ENCODE assay signal across 1 cellular context in the genomic region with DNA sequence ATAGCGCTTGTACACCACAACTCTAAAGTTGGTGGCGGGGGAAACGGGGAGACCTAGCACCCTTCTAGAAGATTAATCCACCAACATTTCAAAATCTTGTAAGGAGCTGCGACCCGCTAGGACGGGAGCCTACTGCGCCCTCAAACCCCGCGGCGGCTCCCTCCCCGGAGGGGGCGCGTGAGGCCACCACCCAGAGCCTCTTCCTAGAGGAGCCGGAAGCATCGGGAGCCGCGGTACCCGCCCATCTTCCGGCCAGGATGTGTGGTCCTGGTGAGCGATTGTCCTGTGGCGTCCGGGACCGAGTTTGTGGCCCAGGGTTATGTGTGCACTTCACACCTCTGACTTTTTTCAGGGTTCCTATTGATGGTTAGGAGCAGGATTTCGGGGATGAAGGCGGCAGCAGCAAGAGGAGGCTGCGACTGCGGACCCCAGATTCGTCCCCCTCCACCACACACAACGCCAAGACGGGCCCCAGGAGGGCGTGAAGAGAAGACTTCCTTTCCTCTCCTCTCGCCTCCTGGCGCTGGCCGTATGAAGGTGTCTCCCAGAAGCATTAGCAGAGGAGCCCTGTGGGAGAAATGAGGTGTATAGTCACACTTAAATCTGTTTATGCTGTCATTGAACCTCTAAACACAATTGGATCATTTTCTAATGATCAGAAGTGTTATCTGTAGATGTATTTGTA.
TF ChIP-seq lines count a peak whose summit lies in the region.

No MANE protein-coding gene starts in this region.

TF ChIP-seq in K562, 482 proteins besides CTCF, POLR2A, EP300 and RAD21:
- no peak for TF ChIP-seq HIVEP1 (CRISPR knock-in tag; IDR thresholded peaks at IDR 0.05)
- TF ChIP-seq, protein P1, sequence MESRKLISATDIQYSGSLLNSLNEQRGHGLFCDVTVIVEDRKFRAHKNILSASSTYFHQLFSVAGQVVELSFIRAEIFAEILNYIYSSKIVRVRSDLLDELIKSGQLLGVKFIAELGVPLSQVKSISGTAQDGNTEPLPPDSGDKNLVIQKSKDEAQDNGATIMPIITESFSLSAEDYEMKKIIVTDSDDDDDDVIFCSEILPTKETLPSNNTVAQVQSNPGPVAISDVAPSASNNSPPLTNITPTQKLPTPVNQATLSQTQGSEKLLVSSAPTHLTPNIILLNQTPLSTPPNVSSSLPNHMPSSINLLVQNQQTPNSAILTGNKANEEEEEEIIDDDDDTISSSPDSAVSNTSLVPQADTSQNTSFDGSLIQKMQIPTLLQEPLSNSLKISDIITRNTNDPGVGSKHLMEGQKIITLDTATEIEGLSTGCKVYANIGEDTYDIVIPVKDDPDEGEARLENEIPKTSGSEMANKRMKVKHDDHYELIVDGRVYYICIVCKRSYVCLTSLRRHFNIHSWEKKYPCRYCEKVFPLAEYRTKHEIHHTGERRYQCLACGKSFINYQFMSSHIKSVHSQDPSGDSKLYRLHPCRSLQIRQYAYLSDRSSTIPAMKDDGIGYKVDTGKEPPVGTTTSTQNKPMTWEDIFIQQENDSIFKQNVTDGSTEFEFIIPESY (CRISPR knock-in tag; IDR thresholded peaks at IDR 0.05): 0 out of 2 replicates have a peak, but pooled peaks have one; percentile 23
